ENCODE assay signal across 1 cellular context in the genomic region with DNA sequence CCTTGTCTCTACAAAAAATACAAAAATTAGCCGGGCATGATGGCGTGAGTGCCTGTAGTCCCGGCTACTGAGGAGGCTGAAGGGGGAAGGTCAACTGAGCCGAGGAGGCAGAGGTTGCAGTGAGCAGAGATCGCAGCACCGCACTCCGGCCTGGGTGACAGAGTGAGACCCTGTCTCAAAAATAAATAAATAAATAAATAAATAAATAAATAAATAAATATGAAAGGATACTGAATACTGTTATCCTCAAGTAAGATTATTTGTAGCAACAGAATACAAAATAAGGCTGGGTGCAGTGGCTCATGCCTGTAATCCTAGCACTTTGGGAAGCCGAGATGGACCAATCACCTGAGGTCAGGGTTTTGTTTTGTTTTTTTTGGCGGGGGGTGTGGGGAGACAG.
TF ChIP-seq lines count a peak whose summit lies in the region.

No MANE protein-coding gene starts in this region.

TF ChIP-seq in HepG2, 621 proteins besides CTCF, POLR2A, EP300 and RAD21:
- no peak for TF ChIP-seq FOSL1 (CRISPR knock-in tag; IDR thresholded peaks at IDR 0.05; ENCODE audit: borderline replicate concordance)
- no peak for TF ChIP-seq ZNF737 (CRISPR knock-in tag; IDR thresholded peaks at IDR 0.05; ENCODE audit: borderline replicate concordance)
- no peak for TF ChIP-seq ZNF264 (CRISPR knock-in tag; IDR thresholded peaks at IDR 0.05)
- TF ChIP-seq, protein P1, sequence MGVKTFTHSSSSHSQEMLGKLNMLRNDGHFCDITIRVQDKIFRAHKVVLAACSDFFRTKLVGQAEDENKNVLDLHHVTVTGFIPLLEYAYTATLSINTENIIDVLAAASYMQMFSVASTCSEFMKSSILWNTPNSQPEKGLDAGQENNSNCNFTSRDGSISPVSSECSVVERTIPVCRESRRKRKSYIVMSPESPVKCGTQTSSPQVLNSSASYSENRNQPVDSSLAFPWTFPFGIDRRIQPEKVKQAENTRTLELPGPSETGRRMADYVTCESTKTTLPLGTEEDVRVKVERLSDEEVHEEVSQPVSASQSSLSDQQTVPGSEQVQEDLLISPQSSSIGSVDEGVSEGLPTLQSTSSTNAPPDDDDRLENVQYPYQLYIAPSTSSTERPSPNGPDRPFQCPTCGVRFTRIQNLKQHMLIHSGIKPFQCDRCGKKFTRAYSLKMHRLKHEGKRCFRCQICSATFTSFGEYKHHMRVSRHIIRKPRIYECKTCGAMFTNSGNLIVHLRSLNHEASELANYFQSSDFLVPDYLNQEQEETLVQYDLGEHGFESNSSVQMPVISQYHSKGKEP (CRISPR knock-in tag; IDR thresholded peaks at IDR 0.05) = no peak
- no peak for TF ChIP-seq FIP1L1 (IDR thresholded peaks at IDR 0.05; ENCODE audit: borderline replicate concordance, insufficient read depth, low read depth, low read length)
- TF ChIP-seq, protein P2, sequence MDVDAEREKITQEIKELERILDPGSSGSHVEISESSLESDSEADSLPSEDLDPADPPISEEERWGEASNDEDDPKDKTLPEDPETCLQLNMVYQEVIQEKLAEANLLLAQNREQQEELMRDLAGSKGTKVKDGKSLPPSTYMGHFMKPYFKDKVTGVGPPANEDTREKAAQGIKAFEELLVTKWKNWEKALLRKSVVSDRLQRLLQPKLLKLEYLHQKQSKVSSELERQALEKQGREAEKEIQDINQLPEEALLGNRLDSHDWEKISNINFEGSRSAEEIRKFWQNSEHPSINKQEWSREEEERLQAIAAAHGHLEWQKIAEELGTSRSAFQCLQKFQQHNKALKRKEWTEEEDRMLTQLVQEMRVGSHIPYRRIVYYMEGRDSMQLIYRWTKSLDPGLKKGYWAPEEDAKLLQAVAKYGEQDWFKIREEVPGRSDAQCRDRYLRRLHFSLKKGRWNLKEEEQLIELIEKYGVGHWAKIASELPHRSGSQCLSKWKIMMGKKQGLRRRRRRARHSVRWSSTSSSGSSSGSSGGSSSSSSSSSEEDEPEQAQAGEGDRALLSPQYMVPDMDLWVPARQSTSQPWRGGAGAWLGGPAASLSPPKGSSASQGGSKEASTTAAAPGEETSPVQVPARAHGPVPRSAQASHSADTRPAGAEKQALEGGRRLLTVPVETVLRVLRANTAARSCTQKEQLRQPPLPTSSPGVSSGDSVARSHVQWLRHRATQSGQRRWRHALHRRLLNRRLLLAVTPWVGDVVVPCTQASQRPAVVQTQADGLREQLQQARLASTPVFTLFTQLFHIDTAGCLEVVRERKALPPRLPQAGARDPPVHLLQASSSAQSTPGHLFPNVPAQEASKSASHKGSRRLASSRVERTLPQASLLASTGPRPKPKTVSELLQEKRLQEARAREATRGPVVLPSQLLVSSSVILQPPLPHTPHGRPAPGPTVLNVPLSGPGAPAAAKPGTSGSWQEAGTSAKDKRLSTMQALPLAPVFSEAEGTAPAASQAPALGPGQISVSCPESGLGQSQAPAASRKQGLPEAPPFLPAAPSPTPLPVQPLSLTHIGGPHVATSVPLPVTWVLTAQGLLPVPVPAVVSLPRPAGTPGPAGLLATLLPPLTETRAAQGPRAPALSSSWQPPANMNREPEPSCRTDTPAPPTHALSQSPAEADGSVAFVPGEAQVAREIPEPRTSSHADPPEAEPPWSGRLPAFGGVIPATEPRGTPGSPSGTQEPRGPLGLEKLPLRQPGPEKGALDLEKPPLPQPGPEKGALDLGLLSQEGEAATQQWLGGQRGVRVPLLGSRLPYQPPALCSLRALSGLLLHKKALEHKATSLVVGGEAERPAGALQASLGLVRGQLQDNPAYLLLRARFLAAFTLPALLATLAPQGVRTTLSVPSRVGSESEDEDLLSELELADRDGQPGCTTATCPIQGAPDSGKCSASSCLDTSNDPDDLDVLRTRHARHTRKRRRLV (CRISPR knock-in tag; IDR thresholded peaks at IDR 0.05) = no peak
- no peak for TF ChIP-seq HHEX (CRISPR knock-in tag; IDR thresholded peaks at IDR 0.05)
- no peak for TF ChIP-seq RORA (CRISPR knock-in tag; IDR thresholded peaks at IDR 0.05)
- TF ChIP-seq, protein P3, sequence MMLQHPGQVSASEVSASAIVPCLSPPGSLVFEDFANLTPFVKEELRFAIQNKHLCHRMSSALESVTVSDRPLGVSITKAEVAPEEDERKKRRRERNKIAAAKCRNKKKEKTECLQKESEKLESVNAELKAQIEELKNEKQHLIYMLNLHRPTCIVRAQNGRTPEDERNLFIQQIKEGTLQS (CRISPR knock-in tag; IDR thresholded peaks at IDR 0.05) = no peak
- no peak for TF ChIP-seq ZNF563 (CRISPR knock-in tag; IDR thresholded peaks at IDR 0.05)
- no peak for TF ChIP-seq ZBTB8A (CRISPR knock-in tag; IDR thresholded peaks at IDR 0.05; ENCODE audit: borderline replicate concordance, low read depth)
- no peak for TF ChIP-seq IRX3 (CRISPR knock-in tag; IDR thresholded peaks at IDR 0.05; ENCODE audit: borderline replicate concordance, low read depth)
